8 cellular contexts compared by ENCODE assay signal in the genomic region with DNA sequence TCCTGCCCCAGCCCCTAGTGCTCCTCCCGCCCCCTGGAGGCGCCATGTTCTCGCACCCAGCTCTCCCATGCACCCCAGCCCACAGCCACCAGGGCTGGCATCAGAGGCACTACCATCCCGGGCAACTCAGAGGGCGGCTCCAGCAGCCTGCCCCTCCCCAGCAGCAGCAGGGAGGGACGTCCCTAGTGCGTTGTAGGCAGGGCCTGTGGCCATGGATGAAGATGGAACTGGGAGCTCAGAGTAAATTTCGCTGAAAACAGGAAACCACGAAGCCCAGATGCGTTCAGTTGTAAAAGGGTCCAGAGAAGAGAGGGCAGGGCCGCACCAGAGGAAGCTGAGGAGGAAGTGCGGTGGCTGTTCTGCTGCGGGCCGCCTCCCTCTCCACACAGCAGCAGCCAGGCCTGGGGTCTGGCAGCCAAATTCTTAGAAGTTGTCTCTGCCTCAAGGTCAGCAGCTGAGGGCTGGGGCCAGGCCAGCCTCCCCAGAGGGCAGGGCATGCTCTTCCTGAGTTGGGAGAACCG. TPM values are rescaled to one million over a fixed set of nuclear protein-coding genes. Genes with fewer than 3 reads are reported as not detected.
DNase-seq lines count a peak whose midpoint lies in the region; ATAC-seq and TF ChIP-seq lines count a peak whose summit lies in the region.

No MANE protein-coding gene starts in this region.

- peak overlapping the region; percentile 36 for H3K4me2 ChIP-seq in Karpas-422 (ENCODE audit: low read depth, low read length, poor library complexity, severe bottlenecking)
- H3K4me2 ChIP-seq in PC-9 = no peak overlapping the region

- peak; percentile 42 for TF ChIP-seq POLR2A in GM18951 (IDR thresholded peaks at IDR 0.05; ENCODE audit: extremely low read depth, insufficient read depth, insufficient read length)

- BruUV-seq in PC-9 (replicated peaks; lab: Mats Ljungman, UMichigan) = no TSS peak

- peak overlapping the region; percentile 38 for H3K9ac ChIP-seq in Karpas-422 (ENCODE audit: low read length)

- CTCF ChIA-PET in PC-9 (lab: Charles Lee) = no interaction called here

- H4K20me1 ChIP-seq in Karpas-422 (ENCODE audit: insufficient read depth, low read depth, low read length) = no peaks in the 10 kb centered on the region; the same call in 1 of the 2 replicates
- H4K20me1 ChIP-seq in PC-9 (ENCODE audit: insufficient read depth) = no peaks in the 10 kb centered on the region

- H3K27ac ChIP-seq in Karpas-422 (ENCODE audit: low read length) (no peak overlapping the region), PC-9 (no peak overlapping the region)

- H3K79me2 ChIP-seq in Karpas-422 (ENCODE audit: low read length) (no peaks in the 10 kb centered on the region), PC-9 (ENCODE audit: low read depth) (no peaks in the 10 kb centered on the region)

- H3K4me1 ChIP-seq in Karpas-422 (ENCODE audit: low read length) (peaks cover 65% of the 10 kb centered on the region), PC-9 (replicated peaks; ENCODE audit: insufficient read depth) (no peaks in the 10 kb centered on the region)

- no peak overlapping the region for H3K4me3 ChIP-seq in Karpas-422 (ENCODE audit: low read length)
- no peak overlapping the region for H3K4me3 ChIP-seq in PC-9

- POLR2A ChIA-PET in PC-9 (lab: Charles Lee; ENCODE audit: unreplicated experiment) = no interaction called here

- peak; percentile 74 for DNase-seq in Karpas-422
- DNase-seq in activated CD8-positive, alpha-beta memory T cell treated with anti-CD3 and anti-CD28 coated beads, Interleukin-2, amount 50 U/mL, for 48 hours = peak; percentile 85
- peak; percentile 93 for DNase-seq in Right ventricle myocardium inferior (ENCODE audit: missing footprints)
- DNase-seq in stimulated activated CD4-positive, alpha-beta T cell treated with anti-CD3 and anti-CD28 coated beads, Interleukin-12 subunit alpha, Interleukin-12 subunit beta, amount 100 ng/mL, for 48 hours (ENCODE audit: low read depth in 2 of 3, low spot score in 1 of 3) = peak; percentile 51 to 73 (median 70)
- no peak for DNase-seq in DMS79 treated with DMSO at 0.1 percent for 48 hours (lab: John Stamatoyannopoulos, UW)
- no peak for DNase-seq in PC-9
- no peak for DNase-seq in NCI-H1092 treated with DMSO at 0.1 percent for 48 hours (lab: John Stamatoyannopoulos, UW)

- TF ChIP-seq CTCF in PC-9 (conservative IDR thresholded peaks at IDR 0.05) = no peak

- H3K9me3 ChIP-seq in Karpas-422 (ENCODE audit: low read length) (no peaks in the 10 kb centered on the region), PC-9 (ENCODE audit: insufficient read depth, low read depth) (no peaks in the 10 kb centered on the region)

- peak; percentile 63 for ATAC-seq in Right ventricle myocardium inferior

- H3K36me3 ChIP-seq in Karpas-422 (ENCODE audit: insufficient read depth, low read length) = no peaks in the 10 kb centered on the region
- H3K36me3 ChIP-seq in PC-9 (ENCODE audit: low read depth) = no peaks in the 10 kb centered on the region

- H3K27me3 ChIP-seq in Karpas-422 (ENCODE audit: low read length) (no peaks in the 10 kb centered on the region), PC-9 (ENCODE audit: insufficient read depth, low read depth) (no peaks in the 10 kb centered on the region)

- intact Hi-C loops in Right ventricle myocardium inferior (cut with DNase I) = loop anchor here (2.0 kb wide), 1 partner anchor 20 kb away; no protein-coding TSS in a partner anchor
- intact Hi-C loops in PC-9 (cut with micrococcal nuclease; ENCODE audit: unreplicated experiment) = no loop called here

- no peaks in the 10 kb centered on the region for H3K9me2 ChIP-seq in Karpas-422 (replicated peaks; ENCODE audit: insufficient read depth, low read length)
- no peaks in the 10 kb centered on the region for H3K9me2 ChIP-seq in PC-9 (ENCODE audit: insufficient read depth)

- H2AFZ ChIP-seq in Karpas-422 (ENCODE audit: low read length) (peak overlapping the region; percentile 41; the same call in 1 of the 2 replicates), PC-9 (no peak overlapping the region)

- in situ Hi-C loops in GM18951 (cut with MboI; ENCODE audit: low sequenced_read_pairs, unreplicated experiment) = no loop called here

- peaks cover 5% of the 10 kb centered on the region; the same call in 1 of the 2 replicates for H3F3A ChIP-seq in PC-9 (ENCODE audit: insufficient read depth, low read depth)

RNA-seq across cellular contexts. Expression of a gene that starts 24.6 kb away (rescaled TPM):
- total RNA-seq in Karpas-422 (2014; rRNA removed; shearing (Covaris generic); ENCODE audit: low replicate concordance) = 0.07 and 1.8 TPM in 2 replicates
- total RNA-seq in Right ventricle myocardium inferior = 140 TPM
- 57.7 and 59.3 TPM in 2 replicates for total RNA-seq in PC-9 (2021)

RNA-seq across cellular contexts. Expression of a gene that starts 29.2 kb away (rescaled TPM):
- total RNA-seq in Karpas-422 (2014; rRNA removed; shearing (Covaris generic); ENCODE audit: low replicate concordance) = not detected in 2 replicates
- total RNA-seq in Right ventricle myocardium inferior (0.05 TPM), PC-9 (2021) (not detected in 2 replicates)

Comparison
In these comparisons a context has a peak if more than half of its experiments do, and no peak if none do; other contexts are left out.
1. DNase-seq: peak in Karpas-422 (single experiment), activated CD8-positive, alpha-beta memory T cell treated with anti-CD3 and anti-CD28 coated beads, Interleukin-2, amount 50 U/mL, for 48 hours (single experiment), Right ventricle myocardium inferior (single experiment) and stimulated activated CD4-positive, alpha-beta T cell treated with anti-CD3 and anti-CD28 coated beads, Interleukin-12 subunit alpha, Interleukin-12 subunit beta, amount 100 ng/mL, for 48 hours (3 of 3); none in DMS79 treated with DMSO at 0.1 percent for 48 hours (single experiment), PC-9 (0 of 2) and NCI-H1092 treated with DMSO at 0.1 percent for 48 hours (single experiment).
2. RNA of a gene that starts 24.6 kb away (total RNA-seq): 140 TPM in Right ventricle myocardium inferior (single experiment) and 57.7 to 59.3 TPM in PC-9; 0.07 to 1.8 TPM in Karpas-422; every median in the first group is over 10 times any median in the second.